1 cellular context compared by ENCODE assay signal in the genomic region with DNA sequence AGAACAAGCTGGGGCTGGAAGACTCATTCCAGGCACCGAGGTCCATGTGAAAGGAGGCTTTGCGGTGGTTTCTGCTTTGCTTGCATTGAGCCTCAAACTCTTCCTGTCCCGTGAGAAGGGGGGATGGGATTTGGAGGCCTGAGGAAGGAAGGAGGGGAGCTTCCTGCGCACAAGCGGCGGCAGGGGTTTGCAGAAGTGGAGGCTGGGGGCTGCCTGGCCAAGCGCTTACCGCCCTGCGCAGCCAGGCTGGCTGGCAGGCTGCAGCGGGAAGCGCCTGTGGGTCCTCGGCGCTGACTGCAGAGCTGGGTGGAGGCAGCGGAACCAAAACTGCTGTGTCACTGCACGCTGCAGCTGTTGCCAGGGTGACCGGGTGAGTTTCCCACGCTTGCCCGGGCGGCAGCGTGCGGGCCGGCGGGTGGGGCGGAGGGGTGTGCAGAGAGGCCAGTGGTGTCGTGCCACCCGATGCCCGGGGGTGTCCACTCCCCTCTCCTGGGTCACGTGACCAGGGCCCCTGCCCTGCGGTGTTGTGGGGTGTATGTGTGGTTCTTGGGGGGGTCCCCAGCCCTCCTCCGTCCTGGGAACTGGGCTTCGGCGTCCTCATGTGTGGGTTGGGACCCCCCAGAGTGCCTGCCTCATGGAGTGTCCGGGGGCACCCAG.
TF ChIP-seq lines count a peak whose summit lies in the region.

No MANE protein-coding gene starts in this region.

TF ChIP-seq in SK-N-SH treated with all-trans-retinoic acid at 6 μM for 48 hours, 23 proteins besides CTCF, POLR2A, EP300 and RAD21 (continued from another document):
- TF ChIP-seq, protein P1, sequence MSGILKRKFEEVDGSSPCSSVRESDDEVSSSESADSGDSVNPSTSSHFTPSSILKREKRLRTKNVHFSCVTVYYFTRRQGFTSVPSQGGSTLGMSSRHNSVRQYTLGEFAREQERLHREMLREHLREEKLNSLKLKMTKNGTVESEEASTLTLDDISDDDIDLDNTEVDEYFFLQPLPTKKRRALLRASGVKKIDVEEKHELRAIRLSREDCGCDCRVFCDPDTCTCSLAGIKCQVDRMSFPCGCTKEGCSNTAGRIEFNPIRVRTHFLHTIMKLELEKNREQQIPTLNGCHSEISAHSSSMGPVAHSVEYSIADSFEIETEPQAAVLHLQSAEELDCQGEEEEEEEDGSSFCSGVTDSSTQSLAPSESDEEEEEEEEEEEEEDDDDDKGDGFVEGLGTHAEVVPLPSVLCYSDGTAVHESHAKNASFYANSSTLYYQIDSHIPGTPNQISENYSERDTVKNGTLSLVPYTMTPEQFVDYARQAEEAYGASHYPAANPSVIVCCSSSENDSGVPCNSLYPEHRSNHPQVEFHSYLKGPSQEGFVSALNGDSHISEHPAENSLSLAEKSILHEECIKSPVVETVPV (CRISPR knock-in tag; IDR thresholded peaks at IDR 0.05): no peak
- TF ChIP-seq ZFP3 (CRISPR knock-in tag; IDR thresholded peaks at IDR 0.05): 0 out of 2 replicates have a peak, but pooled peaks have one; percentile 44
